Comparison of ENCODE assay signal across 20 cellular contexts in the genomic region with DNA sequence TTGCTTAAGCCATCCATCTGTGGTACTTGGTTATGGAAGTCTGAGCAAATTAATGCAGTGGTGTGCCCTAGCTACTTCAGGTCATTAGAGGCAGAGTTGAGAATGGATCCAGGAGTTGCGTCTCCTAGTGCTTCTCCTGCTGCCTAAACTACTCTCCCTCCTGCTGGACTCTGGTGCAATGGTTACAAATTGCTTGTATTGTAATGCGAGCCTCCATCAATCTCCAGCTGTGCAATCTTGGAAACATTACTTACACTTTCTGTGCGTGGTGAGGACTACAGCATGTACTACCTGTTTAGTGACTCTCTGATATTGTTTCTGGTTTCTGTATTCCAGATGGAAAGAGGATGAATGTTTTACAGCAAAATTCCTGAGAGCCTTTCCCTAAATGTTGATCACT.
"Had no signal": no experiment of that assay in that cellular context is flagged by ENCODE, and none has a peak within 500 bp of the region (broad histone marks: within the 10 kb centered on the region; RNA-seq: fewer than 3 reads in every experiment).

No MANE protein-coding gene starts in this region.

- H3K27me3 ChIP-seq: breast epithelium, colonic mucosa, stomach, thyroid gland, upper lobe of right lung had no signal

- H3K9me3 ChIP-seq: breast epithelium, colonic mucosa, left ventricle myocardium inferior, stomach, thyroid gland, upper lobe of right lung had no signal

- H3K27ac ChIP-seq: breast epithelium, colonic mucosa, left ventricle myocardium inferior, stomach, thyroid gland, upper lobe of right lung had no signal

- DNase-seq: activated CD4-positive, alpha-beta T cell treated with anti-CD3 and anti-CD28 coated beads for 4 hours; activated CD4-positive, alpha-beta T cell treated with anti-CD3 and anti-CD28 coated beads, Interleukin-2, amount 50 U/mL, for 4 hours; activated naive CD4-positive, alpha-beta T cell; activated T-cell treated with anti-CD3 and anti-CD28 coated beads for 4 hours; activated T-cell treated with anti-CD3 and anti-CD28 coated beads, Interleukin-2, amount 50 U/mL, for 72 hours; colonic mucosa; effector CD8-positive, alpha-beta T cell; left ventricle myocardium inferior; mesendoderm; natural killer cell; right cardiac atrium; stimulated activated CD4-positive, alpha-beta T cell treated with anti-CD3 and anti-CD28 coated beads, Interleukin-15, amount 100 ng/mL, for 24 hours; stimulated activated CD4-positive, alpha-beta T cell treated with anti-CD3 and anti-CD28 coated beads, Interleukin-2, amount 100 ng/mL, for 24 hours; stimulated activated naive B cell treated with anti-CD40 and anti-IgM and Interleukin-4, amounts not matched to agents 10 μg/mL and 1 μg/mL and 100 μg/mL, for 72 hours; stomach; thyroid gland; upper lobe of right lung had no signal

- H3K27ac Mint-ChIP-seq: activated naive CD4-positive, alpha-beta T cell treated with anti-CD3 and anti-CD28 coated beads, Interleukin-2, amount 50 U/mL, for 72 hours; activated T-cell treated with anti-CD3 and anti-CD28 coated beads, Interleukin-2, amount 50 U/mL, for 72 hours; natural killer cell; stimulated activated naive B cell treated with anti-CD40 and anti-IgM and Interleukin-4, amounts not matched to agents 10 μg/mL and 1 μg/mL and 100 μg/mL, for 72 hours had no signal

- H3K36me3 ChIP-seq: breast epithelium, colonic mucosa, left ventricle myocardium inferior, stomach, thyroid gland, upper lobe of right lung had no signal

- ATAC-seq: activated naive CD4-positive, alpha-beta T cell treated with anti-CD3 and anti-CD28 coated beads, Interleukin-2, amount 50 U/mL, for 72 hours; activated T-cell treated with anti-CD3 and anti-CD28 coated beads, Interleukin-2, amount 50 U/mL, for 72 hours; natural killer cell; right cardiac atrium; stimulated activated naive B cell treated with anti-CD40 and anti-IgM and Interleukin-4, amounts not matched to agents 10 μg/mL and 1 μg/mL and 100 μg/mL, for 72 hours; upper lobe of right lung had no signal

- H3K4me1 ChIP-seq: breast epithelium, colonic mucosa, left ventricle myocardium inferior, stomach, thyroid gland, upper lobe of right lung had no signal

- H3K27me3 Mint-ChIP-seq: stimulated activated naive B cell treated with anti-CD40 and anti-IgM and Interleukin-4, amounts not matched to agents 10 μg/mL and 1 μg/mL and 100 μg/mL, for 72 hours had no signal

- H3K4me3 ChIP-seq: breast epithelium, colonic mucosa, left ventricle myocardium inferior, lung, stomach, thyroid gland, upper lobe of right lung had no signal

- H3K36me3 Mint-ChIP-seq: activated naive CD4-positive, alpha-beta T cell treated with anti-CD3 and anti-CD28 coated beads, Interleukin-2, amount 50 U/mL, for 72 hours; natural killer cell; stimulated activated naive B cell treated with anti-CD40 and anti-IgM and Interleukin-4, amounts not matched to agents 10 μg/mL and 1 μg/mL and 100 μg/mL, for 72 hours had no signal

- H3K9me3 Mint-ChIP-seq: natural killer cell had no signal

- H3K4me1 Mint-ChIP-seq: natural killer cell; stimulated activated naive B cell treated with anti-CD40 and anti-IgM and Interleukin-4, amounts not matched to agents 10 μg/mL and 1 μg/mL and 100 μg/mL, for 72 hours had no signal

- H3K4me3 Mint-ChIP-seq: activated T-cell treated with anti-CD3 and anti-CD28 coated beads, Interleukin-2, amount 50 U/mL, for 72 hours; natural killer cell; stimulated activated naive B cell treated with anti-CD40 and anti-IgM and Interleukin-4, amounts not matched to agents 10 μg/mL and 1 μg/mL and 100 μg/mL, for 72 hours had no signal
